Comparison of ENCODE assay signal across 21 cellular contexts in the genomic region with DNA sequence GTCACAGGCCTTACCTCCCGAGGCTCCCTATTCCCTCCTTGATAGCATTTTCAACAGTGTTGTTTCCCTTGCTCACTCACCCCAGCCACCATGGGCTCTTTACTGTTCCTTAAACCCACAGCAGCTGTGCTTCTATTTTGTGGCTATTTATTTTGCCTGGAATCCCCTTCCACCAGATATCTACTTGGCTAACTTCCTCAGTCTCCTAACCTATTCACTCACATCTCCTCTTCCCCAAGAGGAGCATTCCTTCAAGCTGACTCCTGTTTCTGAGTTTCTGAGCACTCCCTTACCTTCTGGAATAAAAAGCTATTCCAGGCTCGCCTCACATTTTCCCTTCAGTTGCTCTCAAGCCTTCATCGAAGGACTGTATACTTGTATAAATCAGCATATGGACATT. TPM values are rescaled to one million over a fixed set of nuclear protein-coding genes. Genes with fewer than 3 reads are reported as not detected.
"Had no signal": no experiment of that assay in that cellular context is flagged by ENCODE, and none has a peak within 500 bp of the region (broad histone marks: within the 10 kb centered on the region; RNA-seq: fewer than 3 reads in every experiment).

No MANE protein-coding gene starts in this region.

- ATAC-seq: activated CD8-positive, alpha-beta T cell treated with anti-CD3 and anti-CD28 coated beads, Interleukin-2, amount 10 ng/mL, durations not matched to agents 7 days and 5 days; gastroesophageal sphincter had no signal

- H3K27ac Mint-ChIP-seq: activated B cell treated with CpG ODN at 0.5 μM for 24 hours; activated CD4-positive, alpha-beta T cell treated with anti-CD3 and anti-CD28 coated beads, Interleukin-2, amount 10 ng/mL, durations not matched to agents 24 days and 14 days; activated CD8-positive, alpha-beta T cell treated with anti-CD3 and anti-CD28 coated beads, Interleukin-2, amount 10 ng/mL, durations not matched to agents 7 days and 5 days; activated naive CD8-positive, alpha-beta T cell treated with anti-CD3 and anti-CD28 coated beads for 36 hours; endodermal cell; mesothelial cell of epicardium had no signal

- DNase-seq: activated B cell treated with CpG ODN at 0.5 μM for 24 hours; activated CD4-positive, alpha-beta T cell treated with anti-CD3 and anti-CD28 coated beads, Interleukin-2, amount 10 ng/mL, durations not matched to agents 24 days and 14 days; activated CD8-positive, alpha-beta memory T cell treated with anti-CD3 and anti-CD28 coated beads, Interleukin-2, amount 50 U/mL, for 4 hours; activated CD8-positive, alpha-beta T cell treated with anti-CD3 and anti-CD28 coated beads, Interleukin-2, amount 10 ng/mL, durations not matched to agents 7 days and 5 days; activated gamma-delta T cell treated with Interleukin-2 at 50 U/mL for 16 hours; activated naive CD8-positive, alpha-beta T cell treated with anti-CD3 and anti-CD28 coated beads for 36 hours; dorsolateral prefrontal cortex; endodermal cell; erythroblast; ovary; sigmoid colon; stimulated activated CD4-positive, alpha-beta T cell treated with anti-CD3 and anti-CD28 coated beads, Interleukin-12 subunit alpha, Interleukin-12 subunit beta, amount 100 ng/mL, for 4 hours; stimulated activated CD4-positive, alpha-beta T cell treated with anti-CD3 and anti-CD28 coated beads, Interleukin-2, amount 100 ng/mL, for 24 hours; stomach; SW 1271; testis had no signal

- H3K4me3 ChIP-seq: dorsolateral prefrontal cortex, gastroesophageal sphincter, ovary, sigmoid colon, stomach, testis had no signal

- H3K36me3 ChIP-seq: gastroesophageal sphincter, ovary, sigmoid colon, stomach had no signal

- H3K9me3 Mint-ChIP-seq: activated B cell treated with CpG ODN at 0.5 μM for 24 hours; activated CD4-positive, alpha-beta T cell treated with anti-CD3 and anti-CD28 coated beads, Interleukin-2, amount 10 ng/mL, durations not matched to agents 24 days and 14 days; activated naive CD8-positive, alpha-beta T cell treated with anti-CD3 and anti-CD28 coated beads for 36 hours; endodermal cell; mesothelial cell of epicardium; neural crest cell had no signal

- H3K27me3 Mint-ChIP-seq: activated B cell treated with CpG ODN at 0.5 μM for 24 hours; activated CD4-positive, alpha-beta T cell treated with anti-CD3 and anti-CD28 coated beads, Interleukin-2, amount 10 ng/mL, durations not matched to agents 24 days and 14 days; activated naive CD8-positive, alpha-beta T cell treated with anti-CD3 and anti-CD28 coated beads for 36 hours had no signal

- H3K36me3 Mint-ChIP-seq: activated naive CD8-positive, alpha-beta T cell treated with anti-CD3 and anti-CD28 coated beads for 36 hours; mesothelial cell of epicardium had no signal

- H3K27ac ChIP-seq: dorsolateral prefrontal cortex, gastroesophageal sphincter, ovary, stomach, testis had no signal

- H3K4me1 ChIP-seq: gastroesophageal sphincter, stomach, testis had no signal

- H3K4me3 Mint-ChIP-seq: activated B cell treated with CpG ODN at 0.5 μM for 24 hours; activated CD4-positive, alpha-beta T cell treated with anti-CD3 and anti-CD28 coated beads, Interleukin-2, amount 10 ng/mL, durations not matched to agents 24 days and 14 days; activated CD8-positive, alpha-beta T cell treated with anti-CD3 and anti-CD28 coated beads, Interleukin-2, amount 10 ng/mL, durations not matched to agents 7 days and 5 days; activated naive CD8-positive, alpha-beta T cell treated with anti-CD3 and anti-CD28 coated beads for 36 hours; endodermal cell; mesothelial cell of epicardium; neural crest cell had no signal

- H3K4me1 Mint-ChIP-seq: activated B cell treated with CpG ODN at 0.5 μM for 24 hours; activated naive CD8-positive, alpha-beta T cell treated with anti-CD3 and anti-CD28 coated beads for 36 hours; endodermal cell; neural crest cell had no signal

- FAIRE-seq: TTC549 had no signal

- H3K9me3 ChIP-seq: gastroesophageal sphincter, ovary, sigmoid colon, stomach, testis had no signal

- H3K27me3 ChIP-seq: gastroesophageal sphincter, ovary, sigmoid colon, stomach, testis had no signal

RNA-seq across cellular contexts. Expression of a gene that starts 50.5 kb away (rescaled TPM):
- total RNA-seq: activated B cell treated with CpG ODN at 0.5 μM for 24 hours; activated CD4-positive, alpha-beta T cell treated with anti-CD3 and anti-CD28 coated beads, Interleukin-2, amount 10 ng/mL, durations not matched to agents 24 days and 14 days; activated CD8-positive, alpha-beta T cell treated with anti-CD3 and anti-CD28 coated beads, Interleukin-2, amount 10 ng/mL, durations not matched to agents 7 days and 5 days; activated naive CD8-positive, alpha-beta T cell treated with anti-CD3 and anti-CD28 coated beads for 36 hours; neural crest cell; T-helper 2 cell treated with Interferon-gamma antibody and Interleukin-4, amounts not matched to agents 100 ng/mL and 5 ng/mL, for 36 hours had no signal
